ENCODE assay signal across 30 cellular contexts in genomic region chr17:69634844-69635243, GRCh38.
"Had no signal": no experiment of that assay in that cellular context is flagged by ENCODE, and none has a peak within 500 bp of the region (broad histone marks: within the 10 kb centered on the region; RNA-seq: fewer than 3 reads in every experiment).

No MANE protein-coding gene starts in this region.

- H3K36me3 ChIP-seq: ascending aorta, cardiac muscle cell had no signal

- ATAC-seq: activated CD8-positive, alpha-beta memory T cell treated with anti-CD3 and anti-CD28 coated beads, Interleukin-2, amount 10 ng/mL, durations not matched to agents 7 days and 5 days; activated CD8-positive, alpha-beta T cell treated with anti-CD3 and anti-CD28 coated beads for 36 hours; activated naive CD8-positive, alpha-beta T cell treated with anti-CD3 and anti-CD28 coated beads, Interleukin-2, amount 50 U/mL, for 24 hours; T-cell; T-helper 17 cell had no signal

- H3K9me3 ChIP-seq: ascending aorta had no signal

- H3K4me3 ChIP-seq: ascending aorta, cardiac muscle cell had no signal

- H3K4me1 ChIP-seq: ascending aorta had no signal

- H3K27ac ChIP-seq: ascending aorta, cardiac muscle cell, VCaP had no signal

- DNase-seq: activated B cell treated with CpG ODN at 0.5 μM for 24 hours; activated CD4-positive, alpha-beta memory T cell treated with anti-CD3 and anti-CD28 coated beads for 36 hours; activated CD4-positive, alpha-beta T cell treated with anti-CD3 and anti-CD28 coated beads for 4 hours; activated CD4-positive, alpha-beta T cell treated with anti-CD3 and anti-CD28 coated beads, Interleukin-2, amount 10 ng/mL, durations not matched to agents 24 days and 14 days; activated CD4-positive, alpha-beta T cell treated with anti-CD3 and anti-CD28 coated beads, Interleukin-2, amount 50 U/mL, for 1 hour; activated CD4-positive, alpha-beta T cell treated with anti-CD3 and anti-CD28 coated beads, Interleukin-2, amount 50 U/mL, for 4 hours; activated CD4-positive, CD25-positive, alpha-beta regulatory T cell treated with anti-CD3 and anti-CD28 coated beads, Interleukin-2, amount 50 U/mL, for 72 hours; activated CD8-positive, alpha-beta memory T cell treated with anti-CD3 and anti-CD28 coated beads, Interleukin-2, amount 10 ng/mL, durations not matched to agents 7 days and 5 days; activated CD8-positive, alpha-beta memory T cell treated with anti-CD3 and anti-CD28 coated beads, Interleukin-2, amount 50 U/mL, for 48 hours; activated CD8-positive, alpha-beta T cell treated with anti-CD3 and anti-CD28 coated beads for 36 hours; activated effector memory CD4-positive, alpha-beta T cell treated with Interleukin-2 at 50 U/mL for 16 hours; activated gamma-delta T cell; activated naive CD4-positive, alpha-beta T cell treated with anti-CD3 and anti-CD28 coated beads, Interleukin-2, amount 10 ng/mL, durations not matched to agents 7 days and 5 days; activated naive CD4-positive, alpha-beta T cell treated with Interleukin-2 at 50 U/mL for 16 hours; activated naive CD8-positive, alpha-beta T cell treated with anti-CD3 and anti-CD28 coated beads, Interleukin-2, amount 10 ng/mL, durations not matched to agents 7 days and 5 days; activated naive CD8-positive, alpha-beta T cell treated with anti-CD3 and anti-CD28 coated beads, Interleukin-2, amount 50 U/mL, for 24 hours; activated T-cell treated with anti-CD3 and anti-CD28 coated beads, Interleukin-2, amount 50 U/mL, for 24 hours; activated T-cell treated with anti-CD3 and anti-CD28 coated beads, Interleukin-2, amount 50 U/mL, for 48 hours; amygdala; anterior cingulate cortex; caudate nucleus; cerebellar nuclear complex; T-cell; T-helper 17 cell; T1000 had no signal

- H3K27me3 ChIP-seq: ascending aorta, cardiac muscle cell had no signal

- FAIRE-seq: bronchial epithelial cell, TTC549 had no signal
